In genomic region chr6:26550250-26550993, GRCh38 we compare ENCODE assay signal across 1 cellular context.
A peak's percentile ranks its signal among the peaks of the same experiment; 100 is the strongest.
TF ChIP-seq lines count a peak whose summit lies in the region.

No MANE protein-coding gene starts in this region.

TF ChIP-seq in HepG2, 621 proteins besides CTCF, POLR2A, EP300 and RAD21 (continued from another document and continues in another):
- TF ChIP-seq SIX4 (CRISPR knock-in tag; IDR thresholded peaks at IDR 0.05) = no peak
- TF ChIP-seq SRSF4 (IDR thresholded peaks at IDR 0.05; ENCODE audit: low read depth, low read length, poor library complexity, severe bottlenecking) = no peak
- no peak for TF ChIP-seq ARHGAP35 (CRISPR knock-in tag; IDR thresholded peaks at IDR 0.05; ENCODE audit: borderline replicate concordance)
- TF ChIP-seq ZNF530 (CRISPR knock-in tag; IDR thresholded peaks at IDR 0.05; ENCODE audit: low read depth) = no peak
- no peak for TF ChIP-seq KLF13 (CRISPR knock-in tag; IDR thresholded peaks at IDR 0.05)
- no peak for TF ChIP-seq SATB2 (CRISPR knock-in tag; IDR thresholded peaks at IDR 0.05)
- no peak for TF ChIP-seq ZNF879 (CRISPR knock-in tag; IDR thresholded peaks at IDR 0.05)
- TF ChIP-seq ZNF263 (CRISPR knock-in tag; IDR thresholded peaks at IDR 0.05) = peak; percentile 76; the same call in 1 of the 2 replicates
- no peak for TF ChIP-seq ZMYM3 (CRISPR knock-in tag; IDR thresholded peaks at IDR 0.05)
- 0 out of 2 replicates have a peak, but pooled peaks have one; percentile 32 for TF ChIP-seq GATA4 (IDR thresholded peaks at IDR 0.05; ENCODE audit: borderline replicate concordance, low read depth)
- no peak for TF ChIP-seq ZBTB42 (CRISPR knock-in tag; IDR thresholded peaks at IDR 0.05)
- no peak for TF ChIP-seq ZNF260 (CRISPR knock-in tag; IDR thresholded peaks at IDR 0.05; ENCODE audit: borderline replicate concordance, low read depth)
- peak; percentile 33; the same call in 1 of the 2 replicates for TF ChIP-seq AHDC1 (CRISPR knock-in tag; IDR thresholded peaks at IDR 0.05; ENCODE audit: borderline replicate concordance)
- no peak for TF ChIP-seq MIXL1 (CRISPR knock-in tag; IDR thresholded peaks at IDR 0.05)
- TF ChIP-seq MNT (IDR thresholded peaks at IDR 0.05) = no peak
- TF ChIP-seq TARDBP (CRISPR knock-in tag; IDR thresholded peaks at IDR 0.05) = peak; percentile 71
- no peak; the same call in 1 of the 2 replicates for TF ChIP-seq ZC3H4 (CRISPR knock-in tag; IDR thresholded peaks at IDR 0.05; ENCODE audit: borderline replicate concordance)
- TF ChIP-seq CERS6 (CRISPR knock-in tag; IDR thresholded peaks at IDR 0.05) = no peak
- TF ChIP-seq SAFB2 (CRISPR knock-in tag; IDR thresholded peaks at IDR 0.05; ENCODE audit: borderline replicate concordance, low read depth) = no peak
- no peak for TF ChIP-seq ZZZ3 (CRISPR knock-in tag; IDR thresholded peaks at IDR 0.05; ENCODE audit: borderline replicate concordance)
- no peak for TF ChIP-seq ZNF224 (CRISPR knock-in tag; IDR thresholded peaks at IDR 0.05)
- peak; percentile 54; the same call in 1 of the 2 replicates for TF ChIP-seq PPARG (CRISPR knock-in tag; conservative IDR thresholded peaks at IDR 0.05)
- no peak for TF ChIP-seq ADNP (CRISPR knock-in tag; IDR thresholded peaks at IDR 0.05)
- no peak for TF ChIP-seq MTA3 (CRISPR knock-in tag; IDR thresholded peaks at IDR 0.05)
- TF ChIP-seq SYNCRIP (IDR thresholded peaks at IDR 0.05; ENCODE audit: insufficient read depth, low read depth, low read length) = no peak
- TF ChIP-seq YEATS2 (CRISPR knock-in tag; IDR thresholded peaks at IDR 0.05; ENCODE audit: borderline replicate concordance) = peak; percentile 67; the same call in 1 of the 2 replicates
- TF ChIP-seq HOMEZ (CRISPR knock-in tag; IDR thresholded peaks at IDR 0.05; ENCODE audit: low read depth) = peak; percentile 81
- TF ChIP-seq SOX6 (IDR thresholded peaks at IDR 0.05) = no peak
- TF ChIP-seq SOX6 (CRISPR knock-in tag; IDR thresholded peaks at IDR 0.05) = peak; percentile 75
- peak; percentile 72; the same call in 1 of the 2 replicates for TF ChIP-seq ZNF691 (CRISPR knock-in tag; IDR thresholded peaks at IDR 0.05; ENCODE audit: borderline replicate concordance, low read depth)
- no peak for TF ChIP-seq FLYWCH1 (CRISPR knock-in tag; IDR thresholded peaks at IDR 0.05)
- TF ChIP-seq POLR2AphosphoS2 (IDR thresholded peaks at IDR 0.05; ENCODE audit: low read depth, low read length) = no peak
- peak; percentile 69 for TF ChIP-seq KLF12 (CRISPR knock-in tag; IDR thresholded peaks at IDR 0.05; ENCODE audit: borderline replicate concordance)
- no peak for TF ChIP-seq ZNF850 (CRISPR knock-in tag; conservative IDR thresholded peaks at IDR 0.05)
- TF ChIP-seq FUBP1 (CRISPR knock-in tag; IDR thresholded peaks at IDR 0.05; ENCODE audit: borderline replicate concordance) = no peak
- no peak for TF ChIP-seq DR1 (CRISPR knock-in tag; IDR thresholded peaks at IDR 0.05)
- no peak for TF ChIP-seq ZNF281 (CRISPR knock-in tag; IDR thresholded peaks at IDR 0.05; ENCODE audit: borderline replicate concordance)
- no peak for TF ChIP-seq ISX (CRISPR knock-in tag; conservative IDR thresholded peaks at IDR 0.05)
- TF ChIP-seq RNF219 (CRISPR knock-in tag; IDR thresholded peaks at IDR 0.05) = no peak
- no peak for TF ChIP-seq EZH2 (conservative IDR thresholded peaks at IDR 0.05; ENCODE audit: low read depth, low read length)
- TF ChIP-seq ZKSCAN5 (CRISPR knock-in tag; IDR thresholded peaks at IDR 0.05) = no peak
- TF ChIP-seq ZNF841 (CRISPR knock-in tag; IDR thresholded peaks at IDR 0.05; ENCODE audit: borderline replicate concordance) = no peak
- no peak for TF ChIP-seq NPAS2 (CRISPR knock-in tag; IDR thresholded peaks at IDR 0.05; ENCODE audit: borderline replicate concordance)
